In the genomic region with DNA sequence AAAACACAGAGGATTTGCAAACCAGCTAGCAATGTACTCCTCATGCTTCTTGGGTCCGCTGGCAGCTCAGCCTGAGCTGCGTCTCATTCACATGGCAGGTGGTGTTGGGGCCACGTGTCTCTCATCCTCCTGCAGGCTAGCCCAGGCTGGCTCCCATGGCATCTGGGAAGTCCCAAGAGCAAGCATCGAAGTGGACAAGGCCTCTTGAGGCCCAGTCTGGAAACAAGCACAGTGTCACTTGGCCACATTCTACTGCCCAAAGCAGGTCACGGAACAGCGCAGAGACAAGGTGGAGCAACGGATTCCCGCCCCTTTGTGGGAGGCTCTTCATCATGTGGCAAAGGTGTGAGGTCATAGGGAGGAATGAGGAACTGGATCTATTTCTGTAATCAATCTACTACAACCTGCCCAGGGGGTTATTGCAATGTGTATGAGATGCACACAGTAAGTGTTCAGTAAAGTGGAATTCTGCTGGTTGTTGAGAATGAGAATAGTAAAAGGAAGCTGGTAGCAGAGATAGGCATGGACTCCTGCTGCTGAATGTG, we compare ENCODE assay signal across 1 cellular context.
TF ChIP-seq lines count a peak whose summit lies in the region.

No MANE protein-coding gene starts in this region.

TF ChIP-seq in HCT116, 20 proteins besides CTCF, POLR2A, EP300 and RAD21 (continued from another document):
- TF ChIP-seq, protein P1, sequence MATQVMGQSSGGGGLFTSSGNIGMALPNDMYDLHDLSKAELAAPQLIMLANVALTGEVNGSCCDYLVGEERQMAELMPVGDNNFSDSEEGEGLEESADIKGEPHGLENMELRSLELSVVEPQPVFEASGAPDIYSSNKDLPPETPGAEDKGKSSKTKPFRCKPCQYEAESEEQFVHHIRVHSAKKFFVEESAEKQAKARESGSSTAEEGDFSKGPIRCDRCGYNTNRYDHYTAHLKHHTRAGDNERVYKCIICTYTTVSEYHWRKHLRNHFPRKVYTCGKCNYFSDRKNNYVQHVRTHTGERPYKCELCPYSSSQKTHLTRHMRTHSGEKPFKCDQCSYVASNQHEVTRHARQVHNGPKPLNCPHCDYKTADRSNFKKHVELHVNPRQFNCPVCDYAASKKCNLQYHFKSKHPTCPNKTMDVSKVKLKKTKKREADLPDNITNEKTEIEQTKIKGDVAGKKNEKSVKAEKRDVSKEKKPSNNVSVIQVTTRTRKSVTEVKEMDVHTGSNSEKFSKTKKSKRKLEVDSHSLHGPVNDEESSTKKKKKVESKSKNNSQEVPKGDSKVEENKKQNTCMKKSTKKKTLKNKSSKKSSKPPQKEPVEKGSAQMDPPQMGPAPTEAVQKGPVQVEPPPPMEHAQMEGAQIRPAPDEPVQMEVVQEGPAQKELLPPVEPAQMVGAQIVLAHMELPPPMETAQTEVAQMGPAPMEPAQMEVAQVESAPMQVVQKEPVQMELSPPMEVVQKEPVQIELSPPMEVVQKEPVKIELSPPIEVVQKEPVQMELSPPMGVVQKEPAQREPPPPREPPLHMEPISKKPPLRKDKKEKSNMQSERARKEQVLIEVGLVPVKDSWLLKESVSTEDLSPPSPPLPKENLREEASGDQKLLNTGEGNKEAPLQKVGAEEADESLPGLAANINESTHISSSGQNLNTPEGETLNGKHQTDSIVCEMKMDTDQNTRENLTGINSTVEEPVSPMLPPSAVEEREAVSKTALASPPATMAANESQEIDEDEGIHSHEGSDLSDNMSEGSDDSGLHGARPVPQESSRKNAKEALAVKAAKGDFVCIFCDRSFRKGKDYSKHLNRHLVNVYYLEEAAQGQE (IDR thresholded peaks at IDR 0.05; ENCODE audit: low read depth): no peak
- TF ChIP-seq SP1 (IDR thresholded peaks at IDR 0.05; ENCODE audit: low read depth) (no peak), MAX (IDR thresholded peaks at IDR 0.05) (no peak), SRF (IDR thresholded peaks at IDR 0.05; ENCODE audit: low read depth) (no peak), SIN3A (IDR thresholded peaks at IDR 0.05; ENCODE audit: low read depth) (no peak), YY1 (IDR thresholded peaks at IDR 0.05; ENCODE audit: extremely low read depth, insufficient replicate concordance, low read depth, low read length) (no peak), JUND (IDR thresholded peaks at IDR 0.05) (no peak), CBX3 (IDR thresholded peaks at IDR 0.05; ENCODE audit: low read depth) (no peak), ZFX (IDR thresholded peaks at IDR 0.05) (no peak)
- TF ChIP-seq, protein P2, sequence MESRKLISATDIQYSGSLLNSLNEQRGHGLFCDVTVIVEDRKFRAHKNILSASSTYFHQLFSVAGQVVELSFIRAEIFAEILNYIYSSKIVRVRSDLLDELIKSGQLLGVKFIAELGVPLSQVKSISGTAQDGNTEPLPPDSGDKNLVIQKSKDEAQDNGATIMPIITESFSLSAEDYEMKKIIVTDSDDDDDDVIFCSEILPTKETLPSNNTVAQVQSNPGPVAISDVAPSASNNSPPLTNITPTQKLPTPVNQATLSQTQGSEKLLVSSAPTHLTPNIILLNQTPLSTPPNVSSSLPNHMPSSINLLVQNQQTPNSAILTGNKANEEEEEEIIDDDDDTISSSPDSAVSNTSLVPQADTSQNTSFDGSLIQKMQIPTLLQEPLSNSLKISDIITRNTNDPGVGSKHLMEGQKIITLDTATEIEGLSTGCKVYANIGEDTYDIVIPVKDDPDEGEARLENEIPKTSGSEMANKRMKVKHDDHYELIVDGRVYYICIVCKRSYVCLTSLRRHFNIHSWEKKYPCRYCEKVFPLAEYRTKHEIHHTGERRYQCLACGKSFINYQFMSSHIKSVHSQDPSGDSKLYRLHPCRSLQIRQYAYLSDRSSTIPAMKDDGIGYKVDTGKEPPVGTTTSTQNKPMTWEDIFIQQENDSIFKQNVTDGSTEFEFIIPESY (IDR thresholded peaks at IDR 0.05; ENCODE audit: extremely low read depth, insufficient replicate concordance, low read length): no peak
